In genomic region chr11:1453611-1454386, GRCh38 we compare ENCODE assay signal across 8 cellular contexts. TPM values are rescaled to one million over a fixed set of nuclear protein-coding genes. Genes with fewer than 3 reads are reported as not detected.
DNase-seq lines count a peak whose midpoint lies in the region; ATAC-seq and TF ChIP-seq lines count a peak whose summit lies in the region.

No MANE protein-coding gene starts in this region.

- H3K36me3 ChIP-seq in H7 (replicated peaks; ENCODE audit: control insufficient read depth, insufficient read depth, low read length), result peaks cover 2% of the 10 kb centered on the region; the same call in 1 of the 2 replicates
- H3K36me3 ChIP-seq in MG63, result no peaks in the 10 kb centered on the region

- H3K27me3 ChIP-seq in H7 (ENCODE audit: control insufficient read depth, insufficient read depth, low read length) (no peaks in the 10 kb centered on the region), MG63 (no peaks in the 10 kb centered on the region)

- no peaks in the 10 kb centered on the region for H3K36me3 Mint-ChIP-seq in activated CD8-positive, alpha-beta T cell treated with anti-CD3 and anti-CD28 coated beads for 36 hours (ENCODE audit: low read depth)
- no peaks in the 10 kb centered on the region for H3K36me3 Mint-ChIP-seq in memory B cell

- H3K4me1 Mint-ChIP-seq in activated CD8-positive, alpha-beta T cell treated with anti-CD3 and anti-CD28 coated beads for 36 hours (ENCODE audit: low read depth), result no peaks in the 10 kb centered on the region
- peaks cover 1% of the 10 kb centered on the region for H3K4me1 Mint-ChIP-seq in memory B cell

- no peaks in the 10 kb centered on the region for H3K9me3 Mint-ChIP-seq in activated CD8-positive, alpha-beta T cell treated with anti-CD3 and anti-CD28 coated beads for 36 hours
- no peaks in the 10 kb centered on the region for H3K9me3 Mint-ChIP-seq in memory B cell

- H3K9me3 ChIP-seq in MG63, result no peaks in the 10 kb centered on the region

- CTCF ChIA-PET in activated CD8-positive, alpha-beta T cell treated with anti-CD3 and anti-CD28 coated beads for 36 hours (lab: Charles Lee), result interaction anchor here (1.2 kb wide), 1 partner anchor 121 kb away, joined by 3 read pairs; no protein-coding TSS in a partner anchor

- H3K4me3 ChIP-seq in H7 (ENCODE audit: insufficient read depth, low read depth, low read length), result no peak overlapping the region
- H3K4me3 ChIP-seq in MG63, result no peak overlapping the region

- intact Hi-C loops in activated CD8-positive, alpha-beta T cell treated with anti-CD3 and anti-CD28 coated beads for 36 hours (cut with micrococcal nuclease), result no loop called here

- POLR2A ChIA-PET in activated CD8-positive, alpha-beta T cell treated with anti-CD3 and anti-CD28 coated beads for 36 hours (lab: Charles Lee), result interaction anchor here (0.6 kb wide), 1 partner anchor 160 kb away, joined by 3 read pairs; no protein-coding TSS in a partner anchor

- no peaks in the 10 kb centered on the region for H3K27me3 Mint-ChIP-seq in activated CD8-positive, alpha-beta T cell treated with anti-CD3 and anti-CD28 coated beads for 36 hours
- H3K27me3 Mint-ChIP-seq in memory B cell, result peaks cover 2% of the 10 kb centered on the region

- DNase-seq in DMS53 treated with DMSO at 0.1 percent for 48 hours (lab: John Stamatoyannopoulos, UW; ENCODE audit: unreplicated experiment) (peak; percentile 80), H7 (peak; percentile 96), memory B cell (ENCODE audit: low spot score in 2 of 2) (peak; percentile 31 to 39), MG63 (no peak), DMS114 treated with DMSO at 0.1 percent for 48 hours (lab: John Stamatoyannopoulos, UW; ENCODE audit: unreplicated experiment) (no peak)
- DNase-seq in activated CD8-positive, alpha-beta T cell treated with anti-CD3 and anti-CD28 coated beads for 36 hours, result peak; percentile 50

- no peak for TF ChIP-seq CTCF in activated CD8-positive, alpha-beta T cell treated with anti-CD3 and anti-CD28 coated beads for 36 hours (IDR thresholded peaks at IDR 0.05)

- peak; percentile 77 for ATAC-seq in activated CD8-positive, alpha-beta T cell treated with anti-CD3 and anti-CD28 coated beads for 36 hours
- ATAC-seq in memory B cell (ENCODE audit: low read depth) (peak; percentile 84), GM19328 (IDR thresholded peaks at IDR 0.05; ENCODE audit: unreplicated experiment) (no peak), HG03378 (IDR thresholded peaks at IDR 0.05; ENCODE audit: unreplicated experiment) (no peak)

- H3K4me3 Mint-ChIP-seq in activated CD8-positive, alpha-beta T cell treated with anti-CD3 and anti-CD28 coated beads for 36 hours, result no peak overlapping the region
- no peak overlapping the region for H3K4me3 Mint-ChIP-seq in memory B cell

- no peak overlapping the region for H3K27ac Mint-ChIP-seq in activated CD8-positive, alpha-beta T cell treated with anti-CD3 and anti-CD28 coated beads for 36 hours
- no peak overlapping the region for H3K27ac Mint-ChIP-seq in memory B cell

RNA-seq across cellular contexts. Expression of gene MOB2, which starts 32.8 kb away (rescaled TPM):
- total RNA-seq in H7 (2014; rRNA removed; shearing (Covaris generic)), result 17.3 and 20.2 TPM in 2 replicates
- total RNA-seq in activated CD8-positive, alpha-beta T cell treated with anti-CD3 and anti-CD28 coated beads for 36 hours, result 10 to 100 TPM; 13.2 to 14.0 TPM
- 25.4 and 34.2 TPM in 2 replicates for total RNA-seq in MG63 (2014; rRNA removed; shearing (Covaris generic); ENCODE audit: low replicate concordance)

Comparison
In these comparisons a context has a peak if more than half of its experiments do, and no peak if none do; other contexts are left out.
1. DNase-seq: peak in DMS53 treated with DMSO at 0.1 percent for 48 hours (single experiment), H7 (single experiment), activated CD8-positive, alpha-beta T cell treated with anti-CD3 and anti-CD28 coated beads for 36 hours (single experiment) and memory B cell (2 of 2); none in MG63 (single experiment) and DMS114 treated with DMSO at 0.1 percent for 48 hours (single experiment).
2. ATAC-seq: peak in activated CD8-positive, alpha-beta T cell treated with anti-CD3 and anti-CD28 coated beads for 36 hours (single experiment) and memory B cell (single experiment); none in GM19328 (single experiment) and HG03378 (single experiment).